In genomic region chr2:99140056-99140859, GRCh38 we compare ENCODE assay signal across 8 cellular contexts. TPM values are rescaled to one million over a fixed set of nuclear protein-coding genes. Genes with fewer than 3 reads are reported as not detected.
DNase-seq lines count a peak whose midpoint lies in the region; ATAC-seq and TF ChIP-seq lines count a peak whose summit lies in the region.

No MANE protein-coding gene starts in this region.

- no peaks in the 10 kb centered on the region; the same call in 1 of the 2 replicates for H3K9me2 ChIP-seq in GM23338 (ENCODE audit: insufficient read depth)

- H3K4me1 ChIP-seq in GM23338 (ENCODE audit: insufficient read depth) (peaks cover 17% of the 10 kb centered on the region), gastroesophageal sphincter (peaks cover 0 to 17% (median 0%) of the 10 kb centered on the region in 3 donors), sigmoid colon (peaks cover 0 to 16% (median 11%) of the 10 kb centered on the region in 4 donors)

- H3K9me3 Mint-ChIP-seq in GM23338 (peaks cover 34% of the 10 kb centered on the region), T-cell (peaks cover 0 to 2% (median 0%) of the 10 kb centered on the region in 3 donors)

- TF ChIP-seq EP300 in gastroesophageal sphincter (IDR thresholded peaks at IDR 0.05) (no peak), sigmoid colon (IDR thresholded peaks at IDR 0.05) (no peak)

- H3K27me3 Mint-ChIP-seq in GM23338 (ENCODE audit: insufficient read depth, low read depth, poor library complexity): peaks cover 11% of the 10 kb centered on the region
- no peaks in the 10 kb centered on the region for H3K27me3 Mint-ChIP-seq in T-cell

- TF ChIP-seq POLR2A in gastroesophageal sphincter (IDR thresholded peaks at IDR 0.05) (no peak), sigmoid colon (IDR thresholded peaks at IDR 0.05) (no peak)

- peak overlapping the region; percentile 85 for H3K4me3 ChIP-seq in GM23338
- peak overlapping the region; percentile 80 to 96 for H3K4me3 ChIP-seq in gastroesophageal sphincter
- peak overlapping the region; percentile 73 to 97 (median 83) for H3K4me3 ChIP-seq in sigmoid colon

- H3K36me3 ChIP-seq in GM23338 (ENCODE audit: insufficient read depth) (0 out of 2 replicates have a peak, but pooled peaks cover 3% of the 10 kb centered on the region), gastroesophageal sphincter (no peaks in the 10 kb centered on the region), sigmoid colon (no peaks in the 10 kb centered on the region)

- 24 to 27% methylated on average over 12 to 13 of the region's 17 CpGs for WGBS in gastroesophageal sphincter (ENCODE audit: low coverage in 1 of 2), 2 donors
- 14 to 27% methylated on average over 17 of the region's 17 CpGs for WGBS in sigmoid colon, 2 donors

- CTCF ChIA-PET in T-cell (lab: Charles Lee): interaction anchor here in 1 of 2 donors (0.8 to 2.3 kb wide), 5 partner anchors 15 to 350 kb away, joined by 3 to 13 read pairs (median 4); partner anchors contain the start of genes EIF5B, LIPT1, MITD1 and MRPL30

- peaks cover 36% of the 10 kb centered on the region for H3K36me3 Mint-ChIP-seq in GM23338 (ENCODE audit: low read depth)
- H3K36me3 Mint-ChIP-seq in T-cell: peaks cover 15% of the 10 kb centered on the region

- peak; percentile 68 for DNase-seq in GM23338 (ENCODE audit: low spot score)
- no peak for DNase-seq in T-cell
- no peak for DNase-seq in sigmoid colon
- DNase-seq in NK-92 treated with Interleukin-12 subunit alpha and Interleukin-12 subunit beta, amount 100 ng/mL, for 24 hours (lab: John Stamatoyannopoulos, UW): no peak
- no peak for DNase-seq in cerebellar nuclear complex (lab: John Stamatoyannopoulos, UW)
- no peak for DNase-seq in stimulated activated CD4-positive, alpha-beta T cell treated with anti-CD3 and anti-CD28 coated beads, Interleukin-12 subunit alpha, Interleukin-12 subunit beta, amount 100 ng/mL, for 4 hours
- DNase-seq in KG1 (lab: John Stamatoyannopoulos, UW): no peak

- H3K27ac ChIP-seq in GM23338 (ENCODE audit: low read depth) (no peak overlapping the region; the same call in 1 of the 2 replicates), gastroesophageal sphincter (peak overlapping the region in 3 of 4 donors; percentile 85 to 89 (median 85)), sigmoid colon (peak overlapping the region; percentile 81 to 87 (median 82))

- 0 out of 2 replicates have a peak, but pooled peaks cover 7% of the 10 kb centered on the region for H3K27me3 ChIP-seq in GM23338 (ENCODE audit: insufficient read depth)
- no peaks in the 10 kb centered on the region for H3K27me3 ChIP-seq in gastroesophageal sphincter
- no peaks in the 10 kb centered on the region for H3K27me3 ChIP-seq in sigmoid colon

- POLR2A ChIA-PET in T-cell (lab: Charles Lee): interaction anchor here (0.6 to 1.4 kb wide), 8 partner anchors 10 to 352 kb away, joined by 3 to 14 read pairs (median 4); partner anchors contain the start of gene REV1 (in 1 of the 2)

- H3K4me1 Mint-ChIP-seq in GM23338 (peaks cover 9% of the 10 kb centered on the region; the same call in 2 of the 3 replicates), T-cell (peaks cover 10 to 24% (median 19%) of the 10 kb centered on the region in 3 donors)

- peaks cover 16% of the 10 kb centered on the region for H3K79me2 ChIP-seq in GM23338 (replicated peaks; ENCODE audit: insufficient read depth)

- H3K4me2 ChIP-seq in GM23338: peak overlapping the region; percentile 84

- peak overlapping the region; percentile 89 for H3K27ac Mint-ChIP-seq in GM23338
- peak overlapping the region; percentile 95 to 97 for H3K27ac Mint-ChIP-seq in T-cell

- H2AFZ ChIP-seq in GM23338: peak overlapping the region; percentile 92

- H3K4me3 Mint-ChIP-seq in GM23338 (peak overlapping the region; percentile 94), T-cell (peak overlapping the region; percentile 87 to 95 (median 94))

- TF ChIP-seq CTCF in GM23338 (conservative IDR thresholded peaks at IDR 0.05; ENCODE audit: low read depth in 2 of 2): no peak
- TF ChIP-seq CTCF in gastroesophageal sphincter (IDR thresholded peaks at IDR 0.05): no peak
- no peak for TF ChIP-seq CTCF in sigmoid colon (IDR thresholded peaks at IDR 0.05)

- H3K9me3 ChIP-seq in gastroesophageal sphincter (no peaks in the 10 kb centered on the region), sigmoid colon (no peaks in the 10 kb centered on the region)

- no peaks in the 10 kb centered on the region; the same call in 1 of the 2 replicates for H3F3A ChIP-seq in GM23338 (replicated peaks; ENCODE audit: low read depth)

- ATAC-seq in GM23338 (no peak), T-cell (replicated peaks in 1 of 4) (no peak), gastroesophageal sphincter (no peak)

- intact Hi-C loops in sigmoid colon (cut with DNase I): loop anchor here (5.0 kb wide), 1 partner anchor 42 kb away; the partner anchor contains the start of genes MITD1 and MRPL30

- no peaks in the 10 kb centered on the region for H4K20me1 ChIP-seq in GM23338 (replicated peaks; ENCODE audit: insufficient read depth)

TF ChIP-seq in GM23338, 12 proteins besides CTCF, POLR2A, EP300 and RAD21 (continues in another document):
- no peak for TF ChIP-seq POLR2AphosphoS5 (IDR thresholded peaks at IDR 0.05; ENCODE audit: low read depth)
- no peak for TF ChIP-seq STAT1 (IDR thresholded peaks at IDR 0.05; ENCODE audit: unreplicated experiment)
- no peak for TF ChIP-seq ZNF114 (CRISPR knock-in tag; IDR thresholded peaks at IDR 0.05)
- no peak for TF ChIP-seq ZNF331 (CRISPR knock-in tag; IDR thresholded peaks at IDR 0.05; ENCODE audit: low read depth)
- TF ChIP-seq CREB1 (CRISPR knock-in tag; IDR thresholded peaks at IDR 0.05; ENCODE audit: low read depth): no peak
- no peak for TF ChIP-seq JUNB (IDR thresholded peaks at IDR 0.05; ENCODE audit: unreplicated experiment)

RNA-seq across cellular contexts. Expression of gene C2orf15, which starts 1.2 kb away (rescaled TPM):
- total RNA-seq in GM23338 (2014; rRNA removed; shearing (Covaris generic)): 6.4 and 8.4 TPM in 2 replicates
- 6.4 and 7.9 TPM in 2 replicates for polyA plus RNA-seq in GM23338 (2016; fragmentation: Nextera tagmentation; extraction: Ambion mirVana)
- total RNA-seq in T-cell: 1 to 10 TPM; 2.1 to 3.1 (median 2.3) TPM
- 1 to 10 TPM in 1 of 4 donors, under 1 TPM in 1, not detected in 2; 0.40 to 3.3 TPM for total RNA-seq in gastroesophageal sphincter
- total RNA-seq in sigmoid colon: not detected
- 1 to 10 TPM; 2.4 to 2.8 (median 2.5) TPM for polyA plus RNA-seq in sigmoid colon

RNA-seq across cellular contexts. Expression of gene TSGA10, which starts 14.5 kb away (rescaled TPM):
- 6.4 and 9.9 TPM in 2 replicates for total RNA-seq in GM23338 (2014; rRNA removed; shearing (Covaris generic))
- 23.0 and 24.2 TPM in 2 replicates for polyA plus RNA-seq in GM23338 (2016; fragmentation: Nextera tagmentation; extraction: Ambion mirVana)
- total RNA-seq in T-cell: 10 to 100 TPM; 14.0 to 16.2 (median 15.8) TPM
- total RNA-seq in gastroesophageal sphincter: 1 to 10 TPM; 1.2 to 2.2 (median 1.5) TPM
- total RNA-seq in sigmoid colon: 1 to 10 TPM; 1.4 to 8.4 (median 3.8) TPM
- 1 to 10 TPM; 1.8 to 2.5 (median 2.3) TPM for polyA plus RNA-seq in sigmoid colon

RNA-seq across cellular contexts. Expression of gene LIPT1, which starts 14.5 kb away (rescaled TPM):
- total RNA-seq in GM23338 (2014; rRNA removed; shearing (Covaris generic)): 7.7 and 11.5 TPM in 2 replicates
- polyA plus RNA-seq in GM23338 (2016; fragmentation: Nextera tagmentation; extraction: Ambion mirVana) (12.7 and 15.4 TPM in 2 replicates), sigmoid colon (1 to 10 TPM; 3.9 to 9.0 (median 5.1) TPM)
- total RNA-seq in T-cell (10 to 100 TPM; 12.4 to 17.6 (median 13.7) TPM), gastroesophageal sphincter (10 to 100 TPM in 1 of 4 donors, 1 to 10 TPM in 3; 3.1 to 11.9 (median 5.6) TPM), sigmoid colon (1 to 10 TPM; 4.8 to 9.5 (median 7.4) TPM)

RNA-seq across cellular contexts. Expression of gene MITD1, which starts 40.6 kb away (rescaled TPM):
- 31.4 and 37.9 TPM in 2 replicates for total RNA-seq in GM23338 (2014; rRNA removed; shearing (Covaris generic))
- polyA plus RNA-seq in GM23338 (2016; fragmentation: Nextera tagmentation; extraction: Ambion mirVana) (105 and 107 TPM in 2 replicates), sigmoid colon (10 to 100 TPM; 25.7 to 37.1 (median 31.8) TPM)
- total RNA-seq in T-cell (10 to 100 TPM; 27.5 to 60.4 (median 56.7) TPM), gastroesophageal sphincter (10 to 100 TPM; 16.3 to 24.5 (median 21.1) TPM), sigmoid colon (10 to 100 TPM; 18.3 to 30.9 (median 23.5) TPM)

RNA-seq across cellular contexts. Expression of gene MRPL30, which starts 40.7 kb away (rescaled TPM):
- 46.4 and 51.4 TPM in 2 replicates for total RNA-seq in GM23338 (2014; rRNA removed; shearing (Covaris generic))
- polyA plus RNA-seq in GM23338 (2016; fragmentation: Nextera tagmentation; extraction: Ambion mirVana) (53.7 and 59.5 TPM in 2 replicates), sigmoid colon (10 to 100 TPM; 21.0 to 29.4 (median 21.6) TPM)
- total RNA-seq in T-cell (10 to 100 TPM; 12.7 to 20.5 (median 17.9) TPM), gastroesophageal sphincter (10 to 100 TPM; 20.2 to 29.8 (median 27.1) TPM), sigmoid colon (10 to 100 TPM; 36.4 to 40.5 (median 38.1) TPM)
